Comparison of ENCODE assay signal across 14 cellular contexts in the genomic region with DNA sequence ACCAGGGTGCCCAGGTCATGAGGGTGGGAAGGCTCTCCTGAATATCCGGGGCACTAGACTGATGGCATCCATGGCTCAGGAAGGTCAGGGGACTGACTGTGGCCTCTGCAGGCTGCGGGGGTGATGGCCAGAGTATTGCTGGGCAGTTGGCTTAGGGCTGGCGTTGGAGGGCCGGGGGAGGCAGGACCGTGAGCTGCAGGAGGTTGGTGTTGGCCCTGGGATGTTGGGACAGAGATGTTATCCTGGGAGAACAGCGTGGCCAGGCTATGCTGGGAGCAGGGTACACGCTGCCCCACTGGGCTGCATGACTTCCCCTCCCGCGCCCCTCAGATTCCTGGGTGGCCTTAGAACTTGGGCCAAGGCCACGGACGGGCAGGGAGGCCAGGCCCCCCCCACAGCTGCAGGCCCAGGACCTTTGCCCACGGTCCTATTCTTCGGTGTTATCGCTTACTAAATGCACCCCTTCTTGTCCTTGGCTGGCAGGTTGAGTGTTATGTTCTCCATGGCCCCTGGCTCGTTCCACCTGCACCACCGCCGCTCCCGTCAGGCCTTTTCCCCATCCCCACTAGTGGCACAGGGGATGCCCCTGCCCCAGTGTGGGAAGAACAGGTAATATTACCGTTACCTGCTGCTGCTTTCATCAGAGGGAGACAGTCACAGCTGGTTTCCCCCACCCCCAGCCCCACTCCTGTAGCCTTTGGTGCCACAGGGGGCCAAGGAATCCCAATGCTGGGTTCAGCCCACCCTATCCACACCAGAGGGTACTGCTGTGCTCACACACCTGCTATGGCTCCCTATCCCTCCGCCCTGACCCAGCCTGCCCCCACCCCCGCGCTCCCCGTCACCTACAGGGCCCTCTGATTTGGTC. TPM values are rescaled to one million over a fixed set of nuclear protein-coding genes. Genes with fewer than 3 reads are reported as not detected.
A peak's percentile ranks its signal among the peaks of the same experiment; 100 is the strongest.
DNase-seq lines count a peak whose midpoint lies in the region; ATAC-seq lines count a peak whose summit lies in the region.
"Had no signal": no experiment of that assay in that cellular context is flagged by ENCODE, and none has a peak within 500 bp of the region (broad histone marks: within the 10 kb centered on the region; RNA-seq: fewer than 3 reads in every experiment).

No MANE protein-coding gene starts in this region.

- CTCF ChIA-PET in activated CD8-positive, alpha-beta T cell treated with anti-CD3 and anti-CD28 coated beads, Interleukin-2, amount 10 ng/mL, durations not matched to agents 7 days and 5 days (lab: Charles Lee) = interaction anchor here (0.8 to 2.5 kb wide), 7 partner anchors 9 to 407 kb away, joined by 3 to 8 read pairs (median 4); no protein-coding TSS in a partner anchor

- peaks cover 6 to 9% of the 10 kb centered on the region in 2 donors for H3K9me3 Mint-ChIP-seq in stimulated activated naive CD8-positive, alpha-beta T cell treated with anti-CD3 and anti-CD28 coated beads, Interleukin-15, amount 100 ng/mL, for 72 hours
- H3K9me3 Mint-ChIP-seq in activated CD8-positive, alpha-beta T cell treated with anti-CD3 and anti-CD28 coated beads, Interleukin-2, amount 10 ng/mL, durations not matched to agents 7 days and 5 days (ENCODE audit: insufficient read depth) = peaks cover 4% of the 10 kb centered on the region
- peaks cover 0 to 2% (median 0%) of the 10 kb centered on the region in 9 donors for H3K9me3 Mint-ChIP-seq in naive thymus-derived CD8-positive, alpha-beta T cell

- no peaks in the 10 kb centered on the region for H3K27me3 Mint-ChIP-seq in stimulated activated naive CD8-positive, alpha-beta T cell treated with anti-CD3 and anti-CD28 coated beads, Interleukin-15, amount 100 ng/mL, for 72 hours
- H3K27me3 Mint-ChIP-seq in activated CD8-positive, alpha-beta T cell treated with anti-CD3 and anti-CD28 coated beads, Interleukin-2, amount 10 ng/mL, durations not matched to agents 7 days and 5 days (ENCODE audit: low read depth) = peaks cover 3% of the 10 kb centered on the region
- no peaks in the 10 kb centered on the region for H3K27me3 Mint-ChIP-seq in naive thymus-derived CD8-positive, alpha-beta T cell

- DNase-seq in stimulated activated naive CD8-positive, alpha-beta T cell treated with anti-CD3 and anti-CD28 coated beads, Interleukin-15, amount 100 ng/mL, for 72 hours = peak in 1 of 2 donors; percentile 38
- DNase-seq in stimulated activated naive CD8-positive, alpha-beta T cell treated with anti-CD3 and anti-CD28 coated beads, Interleukin-15, Interleukin-2, amounts not matched to agents 100 U/mL and 50 U/mL, for 24 hours = no peak
- no peak for DNase-seq in activated CD8-positive, alpha-beta T cell treated with anti-CD3 and anti-CD28 coated beads, Interleukin-2, amount 10 ng/mL, durations not matched to agents 7 days and 5 days
- DNase-seq in naive thymus-derived CD8-positive, alpha-beta T cell = no peak
- DNase-seq in UCSD-AML1 (lab: John Stamatoyannopoulos, UW; ENCODE audit: unreplicated experiment) = no peak
- DNase-seq in NCI-H2196 treated with DMSO at 0.1 percent for 48 hours (lab: John Stamatoyannopoulos, UW; ENCODE audit: unreplicated experiment) = no peak
- no peak for DNase-seq in SKM-1 (lab: John Stamatoyannopoulos, UW; ENCODE audit: unreplicated experiment)
- DNase-seq: NCI-H1048; NCI-H774; stimulated activated CD4-positive, alpha-beta T cell treated with anti-CD3 and anti-CD28 coated beads, Interleukin-4, amount 100 ng/mL, for 24 hours had no signal

- no peak overlapping the region for H3K4me3 Mint-ChIP-seq in stimulated activated naive CD8-positive, alpha-beta T cell treated with anti-CD3 and anti-CD28 coated beads, Interleukin-15, amount 100 ng/mL, for 72 hours
- H3K4me3 Mint-ChIP-seq in activated CD8-positive, alpha-beta T cell treated with anti-CD3 and anti-CD28 coated beads, Interleukin-2, amount 10 ng/mL, durations not matched to agents 7 days and 5 days = peak overlapping the region; percentile 25
- H3K4me3 Mint-ChIP-seq in naive thymus-derived CD8-positive, alpha-beta T cell = peak overlapping the region in 2 of 10 donors; percentile 37 to 51

- peak; percentile 1 for ATAC-seq in stimulated activated naive CD8-positive, alpha-beta T cell treated with anti-CD3 and anti-CD28 coated beads, Interleukin-15, amount 100 ng/mL, for 72 hours
- no peak for ATAC-seq in stimulated activated naive CD8-positive, alpha-beta T cell treated with anti-CD3 and anti-CD28 coated beads, Interleukin-15, Interleukin-2, amounts not matched to agents 100 U/mL and 50 U/mL, for 24 hours
- no peak for ATAC-seq in activated CD8-positive, alpha-beta T cell treated with anti-CD3 and anti-CD28 coated beads, Interleukin-2, amount 10 ng/mL, durations not matched to agents 7 days and 5 days
- ATAC-seq in naive thymus-derived CD8-positive, alpha-beta T cell = no peak
- ATAC-seq in GM21381 (IDR thresholded peaks at IDR 0.05; ENCODE audit: unreplicated experiment) = no peak

- peaks cover 56% of the 10 kb centered on the region for H3K4me1 Mint-ChIP-seq in stimulated activated naive CD8-positive, alpha-beta T cell treated with anti-CD3 and anti-CD28 coated beads, Interleukin-15, amount 100 ng/mL, for 72 hours
- peaks cover 30% of the 10 kb centered on the region for H3K4me1 Mint-ChIP-seq in activated CD8-positive, alpha-beta T cell treated with anti-CD3 and anti-CD28 coated beads, Interleukin-2, amount 10 ng/mL, durations not matched to agents 7 days and 5 days (ENCODE audit: low read depth)
- H3K4me1 Mint-ChIP-seq in naive thymus-derived CD8-positive, alpha-beta T cell = peaks cover 12 to 43% (median 36%) of the 10 kb centered on the region in 4 donors

- H3K36me3 Mint-ChIP-seq in activated CD8-positive, alpha-beta T cell treated with anti-CD3 and anti-CD28 coated beads, Interleukin-2, amount 10 ng/mL, durations not matched to agents 7 days and 5 days (ENCODE audit: low read depth) = peaks cover 25% of the 10 kb centered on the region
- H3K36me3 Mint-ChIP-seq in naive thymus-derived CD8-positive, alpha-beta T cell = peaks cover 0 to 18% (median 0%) of the 10 kb centered on the region in 3 donors

- POLR2A ChIA-PET in activated CD8-positive, alpha-beta T cell treated with anti-CD3 and anti-CD28 coated beads, Interleukin-2, amount 10 ng/mL, durations not matched to agents 7 days and 5 days (lab: Charles Lee) = interaction anchor here (0.9 kb wide), 1 partner anchor 66 kb away, joined by 3 read pairs; no protein-coding TSS in a partner anchor
- POLR2A ChIA-PET in naive thymus-derived CD8-positive, alpha-beta T cell (lab: Charles Lee) = interaction anchor here (0.6 to 1.4 kb wide), 2 partner anchors 22 to 613 kb away, joined by 3 to 5 read pairs; partner anchors contain the start of gene SSBP4

- peak overlapping the region in 1 of 2 donors; percentile 56 for H3K27ac Mint-ChIP-seq in stimulated activated naive CD8-positive, alpha-beta T cell treated with anti-CD3 and anti-CD28 coated beads, Interleukin-15, amount 100 ng/mL, for 72 hours
- peak overlapping the region; percentile 85 for H3K27ac Mint-ChIP-seq in activated CD8-positive, alpha-beta T cell treated with anti-CD3 and anti-CD28 coated beads, Interleukin-2, amount 10 ng/mL, durations not matched to agents 7 days and 5 days
- peak overlapping the region in 9 of 10 donors; percentile 17 to 82 (median 65) for H3K27ac Mint-ChIP-seq in naive thymus-derived CD8-positive, alpha-beta T cell
- H3K27ac Mint-ChIP-seq: activated T-helper 2 cell treated with anti-CD3 and anti-CD28 coated beads, Interferon-gamma antibody, Interleukin-2, Interleukin-4, amounts not matched to agents 10 μg/mL and 5 μg/mL and 100 μg/mL, durations not matched to agents 14 hours and 24 hours and 36 hours had no signal

RNA-seq across cellular contexts. Expression of gene ISYNA1, which starts 3.2 kb away (rescaled TPM):
- 10 to 100 TPM; 26.7 to 33.5 TPM for total RNA-seq in activated CD8-positive, alpha-beta T cell treated with anti-CD3 and anti-CD28 coated beads, Interleukin-2, amount 10 ng/mL, durations not matched to agents 7 days and 5 days
- 10 to 100 TPM; 62.5 to 63.7 TPM for total RNA-seq in naive thymus-derived CD8-positive, alpha-beta T cell
- polyA plus RNA-seq in naive thymus-derived CD8-positive, alpha-beta T cell = 10 to 100 TPM; 28.3 to 53.2 (median 40.4) TPM

RNA-seq across cellular contexts. Expression of gene SSBP4, which starts 22.0 kb away (rescaled TPM):
- total RNA-seq in activated CD8-positive, alpha-beta T cell treated with anti-CD3 and anti-CD28 coated beads, Interleukin-2, amount 10 ng/mL, durations not matched to agents 7 days and 5 days = 100 to 1,000 TPM; 198 to 204 TPM
- 10 to 100 TPM; 41.3 to 45.4 TPM for total RNA-seq in naive thymus-derived CD8-positive, alpha-beta T cell
- polyA plus RNA-seq in naive thymus-derived CD8-positive, alpha-beta T cell = 10 to 100 TPM; 48.1 to 78.8 (median 61.1) TPM

RNA-seq across cellular contexts. Expression of gene LRRC25, which starts 43.7 kb away (rescaled TPM):
- under 1 TPM; 0.53 to 0.68 TPM for total RNA-seq in activated CD8-positive, alpha-beta T cell treated with anti-CD3 and anti-CD28 coated beads, Interleukin-2, amount 10 ng/mL, durations not matched to agents 7 days and 5 days
- under 1 TPM; 0.16 to 0.39 TPM for total RNA-seq in naive thymus-derived CD8-positive, alpha-beta T cell
- polyA plus RNA-seq in naive thymus-derived CD8-positive, alpha-beta T cell = under 1 TPM in 2 of 3 donors, not detected in 1; 0.13 to 0.26 TPM
- total RNA-seq: activated T-helper 2 cell treated with anti-CD3 and anti-CD28 coated beads, Interferon-gamma antibody, Interleukin-2, Interleukin-4, amounts not matched to agents 10 μg/mL and 5 μg/mL and 100 μg/mL, durations not matched to agents 14 hours and 24 hours and 36 hours; G401 had no signal

RNA-seq across cellular contexts. Expression of gene GDF15, which starts 55.2 kb away (rescaled TPM):
- not detected for total RNA-seq in activated CD8-positive, alpha-beta T cell treated with anti-CD3 and anti-CD28 coated beads, Interleukin-2, amount 10 ng/mL, durations not matched to agents 7 days and 5 days
- not detected for total RNA-seq in naive thymus-derived CD8-positive, alpha-beta T cell
- not detected for polyA plus RNA-seq in naive thymus-derived CD8-positive, alpha-beta T cell
- total RNA-seq: activated T-helper 2 cell treated with anti-CD3 and anti-CD28 coated beads, Interferon-gamma antibody, Interleukin-2, Interleukin-4, amounts not matched to agents 10 μg/mL and 5 μg/mL and 100 μg/mL, durations not matched to agents 14 hours and 24 hours and 36 hours; frontal cortex had no signal

Comparison
In these comparisons a context has a peak if more than half of its experiments do, and no peak if none do; other contexts are left out.
1. RNA of gene SSBP4, which starts 22.0 kb away (total RNA-seq): 198 to 204 TPM in activated CD8-positive, alpha-beta T cell treated with anti-CD3 and anti-CD28 coated beads, Interleukin-2, amount 10 ng/mL, durations not matched to agents 7 days and 5 days; 41.3 to 45.4 TPM in naive thymus-derived CD8-positive, alpha-beta T cell; every median in the first group is over 4 times any median in the second.